In genomic region chr1:39681294-39681693, GRCh38 we compare ENCODE assay signal across 20 cellular contexts. TPM values are rescaled to one million over a fixed set of nuclear protein-coding genes. Genes with fewer than 3 reads are reported as not detected.
DNase-seq lines count a peak whose midpoint lies in the region; ATAC-seq and TF ChIP-seq lines count a peak whose summit lies in the region.
"Had no signal": no experiment of that assay in that cellular context is flagged by ENCODE, and none has a peak within 500 bp of the region (broad histone marks: within the 10 kb centered on the region; RNA-seq: fewer than 3 reads in every experiment).

No MANE protein-coding gene starts in this region.

- DNase-seq in activated naive CD4-positive, alpha-beta T cell (lab: John Stamatoyannopoulos, UW), result no peak
- no peak for DNase-seq in CD8-positive, alpha-beta memory T cell
- no peak for DNase-seq in T-helper 17 cell
- DNase-seq in naive thymus-derived CD8-positive, alpha-beta T cell, result no peak
- no peak for DNase-seq in HFFc6
- no peak for DNase-seq in EL
- DNase-seq in activated CD8-positive, alpha-beta T cell treated with anti-CD3 and anti-CD28 coated beads for 36 hours, result no peak
- DNase-seq: BE2C, C1 segment of cervical spinal cord, Caco-2, GDM1, HCEC 1CT, KG1 had no signal

- no peaks in the 10 kb centered on the region for H3K36me3 ChIP-seq in CD8-positive, alpha-beta memory T cell (ENCODE audit: insufficient read depth, low read length)
- H3K36me3 ChIP-seq: BE2C had no signal

- peak overlapping the region; percentile 10 for H3K4me3 ChIP-seq in CD8-positive, alpha-beta memory T cell (ENCODE audit: low read length)
- H3K4me3 ChIP-seq: A549, GM23338 had no signal

- H3K4me1 ChIP-seq in CD8-positive, alpha-beta memory T cell (ENCODE audit: insufficient read depth, low read length), result peaks cover 24% of the 10 kb centered on the region
- H3K4me1 ChIP-seq: BE2C, Caco-2 had no signal

- H3K9me3 ChIP-seq in CD8-positive, alpha-beta memory T cell (ENCODE audit: low read length), result no peaks in the 10 kb centered on the region
- no peaks in the 10 kb centered on the region for H3K9me3 ChIP-seq in T-helper 17 cell (ENCODE audit: control insufficient read depth, low read length, poor library complexity, severe bottlenecking)
- H3K9me3 ChIP-seq: A549, BE2C, Caco-2 had no signal

- no peak for ATAC-seq in T-helper 17 cell
- no peak for ATAC-seq in naive thymus-derived CD8-positive, alpha-beta T cell
- no peak for ATAC-seq in activated CD8-positive, alpha-beta T cell treated with anti-CD3 and anti-CD28 coated beads for 36 hours
- ATAC-seq: A549, GM23338, HepG2 had no signal

- TF ChIP-seq CTCF in HFFc6 (IDR thresholded peaks at IDR 0.05), result no peak
- no peak for TF ChIP-seq CTCF in activated CD8-positive, alpha-beta T cell treated with anti-CD3 and anti-CD28 coated beads for 36 hours (IDR thresholded peaks at IDR 0.05)

- H3K27ac ChIP-seq in CD8-positive, alpha-beta memory T cell (ENCODE audit: low read depth, low read length), result no peak overlapping the region
- H3K27ac ChIP-seq: 22Rv1, A549 had no signal

- no peaks in the 10 kb centered on the region for H3K27me3 ChIP-seq in CD8-positive, alpha-beta memory T cell (ENCODE audit: insufficient read depth, low read length, poor library complexity, severe bottlenecking)
- H3K27me3 ChIP-seq: BE2C had no signal

- POLR2A ChIA-PET in CD8-positive, alpha-beta memory T cell (lab: Charles Lee), result interaction anchor here (0.6 to 1.0 kb wide), 2 partner anchors 10 to 42 kb away, joined by 5 to 9 read pairs; partner anchors contain the start of gene HPCAL4
- POLR2A ChIA-PET in naive thymus-derived CD8-positive, alpha-beta T cell (lab: Charles Lee), result interaction anchor here (0.6 to 4.5 kb wide), 3 partner anchors 10 to 24 kb away, joined by 3 to 44 read pairs (median 24); partner anchors contain the start of genes HPCAL4 and NT5C1A
- POLR2A ChIA-PET in activated CD8-positive, alpha-beta T cell treated with anti-CD3 and anti-CD28 coated beads for 36 hours (lab: Charles Lee), result interaction anchor here (2.4 kb wide), 1 partner anchor 12 kb away, joined by 14 read pairs; no protein-coding TSS in a partner anchor

- H3K9me3 Mint-ChIP-seq in activated naive CD4-positive, alpha-beta T cell treated with anti-CD3 and anti-CD28 coated beads, Interleukin-2, amount 50 U/mL, for 24 hours, result no peaks in the 10 kb centered on the region
- H3K9me3 Mint-ChIP-seq in CD8-positive, alpha-beta memory T cell, result peaks cover 0 to 4% (median 0%) of the 10 kb centered on the region in 5 donors
- H3K9me3 Mint-ChIP-seq in naive thymus-derived CD8-positive, alpha-beta T cell, result peaks cover 0 to 2% (median 0%) of the 10 kb centered on the region in 9 donors
- H3K9me3 Mint-ChIP-seq in HFFc6, result no peaks in the 10 kb centered on the region
- H3K9me3 Mint-ChIP-seq in activated CD8-positive, alpha-beta T cell treated with anti-CD3 and anti-CD28 coated beads for 36 hours, result no peaks in the 10 kb centered on the region
- H3K9me3 Mint-ChIP-seq: GM23338 had no signal

- H3K27ac Mint-ChIP-seq in activated naive CD4-positive, alpha-beta T cell treated with anti-CD3 and anti-CD28 coated beads, Interleukin-2, amount 50 U/mL, for 24 hours, result no peak overlapping the region
- H3K27ac Mint-ChIP-seq in CD8-positive, alpha-beta memory T cell, result peak overlapping the region in 1 of 8 donors; percentile 17
- H3K27ac Mint-ChIP-seq in T-helper 17 cell, result peak overlapping the region; percentile 43
- H3K27ac Mint-ChIP-seq in naive thymus-derived CD8-positive, alpha-beta T cell, result peak overlapping the region in 9 of 10 donors; percentile 46 to 92 (median 81)
- no peak overlapping the region for H3K27ac Mint-ChIP-seq in HFFc6
- H3K27ac Mint-ChIP-seq in activated CD8-positive, alpha-beta T cell treated with anti-CD3 and anti-CD28 coated beads for 36 hours, result no peak overlapping the region
- H3K27ac Mint-ChIP-seq: GM23338, IgD-negative memory B cell had no signal

- peaks cover 5% of the 10 kb centered on the region for H3K36me3 Mint-ChIP-seq in activated naive CD4-positive, alpha-beta T cell treated with anti-CD3 and anti-CD28 coated beads, Interleukin-2, amount 50 U/mL, for 24 hours
- H3K36me3 Mint-ChIP-seq in CD8-positive, alpha-beta memory T cell, result peaks cover 2 to 10% (median 6%) of the 10 kb centered on the region in 3 donors
- H3K36me3 Mint-ChIP-seq in T-helper 17 cell (ENCODE audit: low read depth) (peaks cover 7% of the 10 kb centered on the region), HFFc6 (ENCODE audit: low read depth) (no peaks in the 10 kb centered on the region)
- peaks cover 0 to 6% (median 2%) of the 10 kb centered on the region in 3 donors for H3K36me3 Mint-ChIP-seq in naive thymus-derived CD8-positive, alpha-beta T cell
- no peaks in the 10 kb centered on the region for H3K36me3 Mint-ChIP-seq in activated CD8-positive, alpha-beta T cell treated with anti-CD3 and anti-CD28 coated beads for 36 hours (ENCODE audit: low read depth)
- H3K36me3 Mint-ChIP-seq: IgD-negative memory B cell had no signal

- CTCF ChIA-PET in CD8-positive, alpha-beta memory T cell (lab: Charles Lee), result interaction anchor here (0.7 to 2.6 kb wide), 3 partner anchors 8 to 27 kb away, joined by 3 to 6 read pairs (median 5); no protein-coding TSS in a partner anchor
- CTCF ChIA-PET in activated CD8-positive, alpha-beta T cell treated with anti-CD3 and anti-CD28 coated beads for 36 hours (lab: Charles Lee), result interaction anchor here (1.7 to 17.9 kb wide), 5 partner anchors 10 to 75 kb away, joined by 4 to 311 read pairs (median 10); partner anchors contain the start of gene NT5C1A

- intact Hi-C loops in activated CD8-positive, alpha-beta T cell treated with anti-CD3 and anti-CD28 coated beads for 36 hours (cut with micrococcal nuclease), result no loop called here

- peaks cover 4% of the 10 kb centered on the region for H3K27me3 Mint-ChIP-seq in activated naive CD4-positive, alpha-beta T cell treated with anti-CD3 and anti-CD28 coated beads, Interleukin-2, amount 50 U/mL, for 24 hours
- H3K27me3 Mint-ChIP-seq in CD8-positive, alpha-beta memory T cell, result peaks cover 12 to 14% of the 10 kb centered on the region in 2 donors
- H3K27me3 Mint-ChIP-seq in T-helper 17 cell, result no peaks in the 10 kb centered on the region
- peaks cover 0 to 15% (median 8%) of the 10 kb centered on the region in 5 donors for H3K27me3 Mint-ChIP-seq in naive thymus-derived CD8-positive, alpha-beta T cell
- H3K27me3 Mint-ChIP-seq in HFFc6 (ENCODE audit: insufficient read depth), result peaks cover 45% of the 10 kb centered on the region
- H3K27me3 Mint-ChIP-seq in activated CD8-positive, alpha-beta T cell treated with anti-CD3 and anti-CD28 coated beads for 36 hours, result peaks cover 12% of the 10 kb centered on the region

- H3K4me1 Mint-ChIP-seq in activated naive CD4-positive, alpha-beta T cell treated with anti-CD3 and anti-CD28 coated beads, Interleukin-2, amount 50 U/mL, for 24 hours, result peaks cover 37% of the 10 kb centered on the region
- H3K4me1 Mint-ChIP-seq in CD8-positive, alpha-beta memory T cell, result peaks cover 9 to 27% (median 13%) of the 10 kb centered on the region in 3 donors
- H3K4me1 Mint-ChIP-seq in T-helper 17 cell, result peaks cover 24% of the 10 kb centered on the region
- peaks cover 12 to 34% (median 32%) of the 10 kb centered on the region in 4 donors for H3K4me1 Mint-ChIP-seq in naive thymus-derived CD8-positive, alpha-beta T cell
- peaks cover 25% of the 10 kb centered on the region for H3K4me1 Mint-ChIP-seq in HFFc6 (ENCODE audit: low read depth)
- peaks cover 18% of the 10 kb centered on the region for H3K4me1 Mint-ChIP-seq in activated CD8-positive, alpha-beta T cell treated with anti-CD3 and anti-CD28 coated beads for 36 hours (ENCODE audit: low read depth)
- H3K4me1 Mint-ChIP-seq: GM23338 had no signal

- peak overlapping the region; percentile 42 for H3K4me3 Mint-ChIP-seq in activated naive CD4-positive, alpha-beta T cell treated with anti-CD3 and anti-CD28 coated beads, Interleukin-2, amount 50 U/mL, for 24 hours
- H3K4me3 Mint-ChIP-seq in CD8-positive, alpha-beta memory T cell, result peak overlapping the region in 1 of 7 donors; percentile 8
- H3K4me3 Mint-ChIP-seq in T-helper 17 cell, result peak overlapping the region; percentile 58
- H3K4me3 Mint-ChIP-seq in naive thymus-derived CD8-positive, alpha-beta T cell, result peak overlapping the region in 9 of 10 donors; percentile 43 to 79 (median 70)
- no peak overlapping the region for H3K4me3 Mint-ChIP-seq in HFFc6
- no peak overlapping the region for H3K4me3 Mint-ChIP-seq in activated CD8-positive, alpha-beta T cell treated with anti-CD3 and anti-CD28 coated beads for 36 hours
- H3K4me3 Mint-ChIP-seq: GM23338, IgD-negative memory B cell had no signal

RNA-seq across cellular contexts. Expression of gene NT5C1A, which starts 9.4 kb away (rescaled TPM):
- total RNA-seq in CD8-positive, alpha-beta memory T cell, result not detected
- polyA plus RNA-seq in CD8-positive, alpha-beta memory T cell, result not detected
- under 1 TPM; 0.31 to 0.70 TPM for total RNA-seq in T-helper 17 cell
- under 1 TPM; 0.71 to 0.88 TPM for total RNA-seq in naive thymus-derived CD8-positive, alpha-beta T cell
- not detected for polyA plus RNA-seq in naive thymus-derived CD8-positive, alpha-beta T cell
- not detected for total RNA-seq in HFFc6 (2021; fragmentation: NEBNext Ultra II Directional; extraction: Animal tissue kit (Norgen Biotek cat#: 25700))
- under 1 TPM in 1 of 2 experiments, not detected in 1; 0.25 TPM for total RNA-seq in activated CD8-positive, alpha-beta T cell treated with anti-CD3 and anti-CD28 coated beads for 36 hours
- total RNA-seq: Caco-2, GM23338, HepG2 had no signal
- polyA plus RNA-seq: A549, AG04450, GM23338, HepG2, IgD-negative memory B cell had no signal

RNA-seq across cellular contexts. Expression of gene HPCAL4, which starts 9.9 kb away (rescaled TPM):
- total RNA-seq in CD8-positive, alpha-beta memory T cell, result 1 to 10 TPM; 1.9 to 2.0 TPM
- polyA plus RNA-seq in CD8-positive, alpha-beta memory T cell, result 2.5 TPM
- total RNA-seq in T-helper 17 cell, result 10 to 100 TPM; 23.4 to 30.3 TPM
- total RNA-seq in naive thymus-derived CD8-positive, alpha-beta T cell, result 10 to 100 TPM; 31.9 to 32.5 TPM
- 1 to 10 TPM; 2.1 to 4.6 (median 3.9) TPM for polyA plus RNA-seq in naive thymus-derived CD8-positive, alpha-beta T cell
- total RNA-seq in HFFc6 (2021; fragmentation: NEBNext Ultra II Directional; extraction: Animal tissue kit (Norgen Biotek cat#: 25700)), result not detected
- 1 to 10 TPM; 2.8 to 3.0 TPM for total RNA-seq in activated CD8-positive, alpha-beta T cell treated with anti-CD3 and anti-CD28 coated beads for 36 hours
- total RNA-seq: HepG2 had no signal
- polyA plus RNA-seq: AG04450, HepG2 had no signal

RNA-seq across cellular contexts. Expression of gene HEYL, which starts 41.9 kb away (rescaled TPM):
- total RNA-seq in CD8-positive, alpha-beta memory T cell, result under 1 TPM; 0.07 to 0.09 TPM
- not detected for polyA plus RNA-seq in CD8-positive, alpha-beta memory T cell
- total RNA-seq in T-helper 17 cell, result under 1 TPM; 0.10 TPM
- under 1 TPM in 1 of 2 experiments, not detected in 1; 0.11 TPM for total RNA-seq in naive thymus-derived CD8-positive, alpha-beta T cell
- polyA plus RNA-seq in naive thymus-derived CD8-positive, alpha-beta T cell, result under 1 TPM in 1 of 3 donors, not detected in 2; 0.30 TPM
- not detected for total RNA-seq in HFFc6 (2021; fragmentation: NEBNext Ultra II Directional; extraction: Animal tissue kit (Norgen Biotek cat#: 25700))
- under 1 TPM in 1 of 2 experiments, not detected in 1; 0.07 TPM for total RNA-seq in activated CD8-positive, alpha-beta T cell treated with anti-CD3 and anti-CD28 coated beads for 36 hours
- polyA plus RNA-seq: IgD-negative memory B cell had no signal

RNA-seq across cellular contexts. Expression of gene PPIE, which starts 57.4 kb away (rescaled TPM):
- total RNA-seq in CD8-positive, alpha-beta memory T cell, result 10 to 100 TPM; 61.2 to 65.2 TPM
- 78.3 TPM for polyA plus RNA-seq in CD8-positive, alpha-beta memory T cell
- total RNA-seq in T-helper 17 cell, result 10 to 100 TPM; 44.8 to 57.5 TPM
- 10 to 100 TPM; 86.9 to 88.3 TPM for total RNA-seq in naive thymus-derived CD8-positive, alpha-beta T cell
- polyA plus RNA-seq in naive thymus-derived CD8-positive, alpha-beta T cell, result 100 to 1,000 TPM; 101 to 123 (median 102) TPM
- 10 to 100 TPM; 38.9 to 45.8 (median 41.7) TPM for total RNA-seq in HFFc6 (2021; fragmentation: NEBNext Ultra II Directional; extraction: Animal tissue kit (Norgen Biotek cat#: 25700))
- 10 to 100 TPM; 71.7 to 74.7 TPM for total RNA-seq in activated CD8-positive, alpha-beta T cell treated with anti-CD3 and anti-CD28 coated beads for 36 hours

Comparison
In these comparisons a context has a peak if more than half of its experiments do, and no peak if none do; other contexts are left out.
1. H3K27ac Mint-ChIP-seq: peak in T-helper 17 cell (single experiment) and naive thymus-derived CD8-positive, alpha-beta T cell (9 of 10); none in activated naive CD4-positive, alpha-beta T cell treated with anti-CD3 and anti-CD28 coated beads, Interleukin-2, amount 50 U/mL, for 24 hours (single experiment), HFFc6 (single experiment) and activated CD8-positive, alpha-beta T cell treated with anti-CD3 and anti-CD28 coated beads for 36 hours (single experiment).
2. H3K4me3 Mint-ChIP-seq: peak in activated naive CD4-positive, alpha-beta T cell treated with anti-CD3 and anti-CD28 coated beads, Interleukin-2, amount 50 U/mL, for 24 hours (single experiment), T-helper 17 cell (single experiment) and naive thymus-derived CD8-positive, alpha-beta T cell (9 of 10); none in HFFc6 (single experiment) and activated CD8-positive, alpha-beta T cell treated with anti-CD3 and anti-CD28 coated beads for 36 hours (single experiment).
3. RNA of gene HPCAL4, which starts 9.9 kb away (total RNA-seq): 31.9 to 32.5 TPM in naive thymus-derived CD8-positive, alpha-beta T cell and 23.4 to 30.3 TPM in T-helper 17 cell; 2.8 to 3.0 TPM in activated CD8-positive, alpha-beta T cell treated with anti-CD3 and anti-CD28 coated beads for 36 hours, 1.9 to 2.0 TPM in CD8-positive, alpha-beta memory T cell and not detected in HFFc6; every median in the first group is over 4 times any median in the second.